Comparison of ENCODE assay signal across 10 cellular contexts in the genomic region with DNA sequence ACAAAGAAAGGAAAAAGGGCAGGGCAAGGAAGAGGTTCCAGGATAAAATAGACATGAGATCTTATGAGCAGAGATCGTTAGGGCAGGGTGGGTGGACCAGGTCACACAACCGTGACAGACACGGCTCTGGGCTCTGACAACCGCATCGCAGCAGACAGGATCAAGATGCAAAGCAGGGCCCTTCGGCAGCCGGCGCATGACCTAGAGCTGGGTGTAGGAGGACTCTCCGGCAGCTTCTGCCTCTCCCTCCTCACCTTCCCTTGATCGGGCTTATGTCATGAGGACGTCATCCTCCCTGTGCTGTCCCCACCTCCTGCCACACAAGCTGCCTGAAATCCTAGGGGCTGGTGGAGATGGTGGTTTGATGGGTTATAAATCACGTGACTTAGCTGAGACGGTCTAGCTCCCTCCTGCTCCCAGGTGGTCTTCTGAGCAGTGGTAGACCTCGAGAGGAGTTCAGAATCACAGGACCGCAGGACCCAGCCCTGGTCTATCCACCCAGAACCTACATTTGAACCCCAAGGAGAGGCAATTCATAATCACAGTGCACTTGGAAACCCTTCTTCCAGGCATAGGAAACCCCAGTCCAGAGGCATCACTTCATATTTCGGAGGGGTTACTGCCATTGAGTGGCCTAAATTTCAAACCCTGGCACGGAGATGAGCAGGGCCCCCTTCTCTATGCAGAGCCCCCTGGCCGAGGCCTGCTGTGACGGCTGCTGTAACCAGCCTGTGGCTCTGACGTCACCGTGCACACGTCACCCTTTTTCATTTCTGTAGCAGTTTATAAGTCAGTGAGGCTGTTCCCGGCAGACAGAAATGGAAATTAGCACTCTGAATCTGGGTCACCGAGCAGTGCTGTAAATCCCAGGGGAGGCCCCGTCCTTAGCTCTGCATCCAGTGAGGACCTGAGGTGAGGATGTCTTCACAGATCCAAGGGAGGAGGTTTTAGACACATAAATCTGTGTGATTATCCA. TPM values are rescaled to one million over a fixed set of nuclear protein-coding genes. Genes with fewer than 3 reads are reported as not detected.
DNase-seq lines count a peak whose midpoint lies in the region; ATAC-seq lines count a peak whose summit lies in the region.
"Had no signal": no experiment of that assay in that cellular context is flagged by ENCODE, and none has a peak within 500 bp of the region (broad histone marks: within the 10 kb centered on the region; RNA-seq: fewer than 3 reads in every experiment).

No MANE protein-coding gene starts in this region.

- H3K27me3 Mint-ChIP-seq in activated CD4-positive, alpha-beta T cell treated with anti-CD3 and anti-CD28 coated beads for 36 hours: no peaks in the 10 kb centered on the region

- H3K27ac Mint-ChIP-seq in activated CD4-positive, alpha-beta T cell treated with anti-CD3 and anti-CD28 coated beads for 36 hours: peak overlapping the region; percentile 84

- CTCF ChIA-PET in activated CD4-positive, alpha-beta T cell treated with anti-CD3 and anti-CD28 coated beads for 36 hours (lab: Charles Lee): no interaction called here

- ATAC-seq in activated CD4-positive, alpha-beta T cell treated with anti-CD3 and anti-CD28 coated beads for 36 hours: peak; percentile 68
- peak; percentile 65 for ATAC-seq in HG02970 (IDR thresholded peaks at IDR 0.05; ENCODE audit: low FRiP score, unreplicated experiment)

- H3K36me3 Mint-ChIP-seq in activated CD4-positive, alpha-beta T cell treated with anti-CD3 and anti-CD28 coated beads for 36 hours (ENCODE audit: low read depth): no peaks in the 10 kb centered on the region

- peak overlapping the region; percentile 73 for H3K4me3 Mint-ChIP-seq in activated CD4-positive, alpha-beta T cell treated with anti-CD3 and anti-CD28 coated beads for 36 hours

- POLR2A ChIA-PET in activated CD4-positive, alpha-beta T cell treated with anti-CD3 and anti-CD28 coated beads for 36 hours (lab: Charles Lee): interaction anchor here (0.6 to 1.7 kb wide), 2 partner anchors 14 to 66 kb away, joined by 3 to 7 read pairs; no protein-coding TSS in a partner anchor

- H3K9me3 Mint-ChIP-seq in activated CD4-positive, alpha-beta T cell treated with anti-CD3 and anti-CD28 coated beads for 36 hours (ENCODE audit: low read depth): no peaks in the 10 kb centered on the region

- H3K4me1 Mint-ChIP-seq in activated CD4-positive, alpha-beta T cell treated with anti-CD3 and anti-CD28 coated beads for 36 hours: peaks cover 63% of the 10 kb centered on the region

- intact Hi-C loops in activated CD4-positive, alpha-beta T cell treated with anti-CD3 and anti-CD28 coated beads for 36 hours (cut with DNase I, micrococcal nuclease): loop anchor here (2.0 kb wide), 2 partner anchors 65 to 67 kb away; no protein-coding TSS in a partner anchor

- peak; percentile 83 for DNase-seq in activated CD4-positive, alpha-beta T cell treated with anti-CD3 and anti-CD28 coated beads for 36 hours
- DNase-seq in activated CD4-positive, alpha-beta T cell treated with anti-CD3 and anti-CD28 coated beads for 1 hour: no peak
- peak; percentile 76 to 84 for DNase-seq in activated CD4-positive, alpha-beta T cell treated with anti-CD3 and anti-CD28 coated beads, Interleukin-2, amount 50 U/mL, for 48 hours
- DNase-seq in stimulated activated CD4-positive, alpha-beta T cell treated with anti-CD3 and anti-CD28 coated beads, TNF-alpha, amount 100 ng/mL, for 48 hours (ENCODE audit: low read depth in 3 of 3): peak; percentile 18 to 38 (median 37)
- DNase-seq in NCI-H69 (lab: John Stamatoyannopoulos, UW): no peak
- DNase-seq in NCI-H187 (lab: John Stamatoyannopoulos, UW): no peak
- no peak for DNase-seq in putamen (ENCODE audit: low spot score)

RNA-seq across cellular contexts. Expression of gene CCR6, which starts 8.7 kb away (rescaled TPM):
- total RNA-seq in activated CD4-positive, alpha-beta T cell treated with anti-CD3 and anti-CD28 coated beads for 36 hours: 1 to 10 TPM; 3.4 to 4.0 TPM
- total RNA-seq: epithelial cell of proximal tubule had no signal

RNA-seq across cellular contexts. Expression of gene GPR31, which starts 43.6 kb away (rescaled TPM):
- total RNA-seq in activated CD4-positive, alpha-beta T cell treated with anti-CD3 and anti-CD28 coated beads for 36 hours: not detected
- total RNA-seq: epithelial cell of proximal tubule, skeletal muscle tissue had no signal

Comparison
In these comparisons a context has a peak if more than half of its experiments do, and no peak if none do; other contexts are left out.
1. DNase-seq: peak in activated CD4-positive, alpha-beta T cell treated with anti-CD3 and anti-CD28 coated beads for 36 hours (single experiment), activated CD4-positive, alpha-beta T cell treated with anti-CD3 and anti-CD28 coated beads, Interleukin-2, amount 50 U/mL, for 48 hours (2 of 2) and stimulated activated CD4-positive, alpha-beta T cell treated with anti-CD3 and anti-CD28 coated beads, TNF-alpha, amount 100 ng/mL, for 48 hours (3 of 3); none in activated CD4-positive, alpha-beta T cell treated with anti-CD3 and anti-CD28 coated beads for 1 hour (single experiment), NCI-H69 (single experiment), NCI-H187 (0 of 2) and putamen (single experiment).